In genomic region chr7:128758553-128758952, GRCh38 we compare ENCODE assay signal across 22 cellular contexts. TPM values are rescaled to one million over a fixed set of nuclear protein-coding genes. Genes with fewer than 3 reads are reported as not detected.
"Had no signal": no experiment of that assay in that cellular context is flagged by ENCODE, and none has a peak within 500 bp of the region (broad histone marks: within the 10 kb centered on the region; RNA-seq: fewer than 3 reads in every experiment).

No MANE protein-coding gene starts in this region.

- H3K4me3 Mint-ChIP-seq: naive thymus-derived CD8-positive, alpha-beta T cell; stimulated activated naive B cell treated with anti-CD40 and anti-IgM and Interleukin-4, amounts not matched to agents 10 μg/mL and 1 μg/mL and 100 μg/mL, for 72 hours; stimulated activated naive CD8-positive, alpha-beta T cell treated with anti-CD3 and anti-CD28 coated beads, Interleukin-15, amount 100 ng/mL, for 72 hours; type B pancreatic cell had no signal

- H3K9me3 Mint-ChIP-seq: naive thymus-derived CD8-positive, alpha-beta T cell; stimulated activated naive B cell treated with anti-CD40 and anti-IgM and Interleukin-4, amounts not matched to agents 10 μg/mL and 1 μg/mL and 100 μg/mL, for 72 hours; stimulated activated naive CD8-positive, alpha-beta T cell treated with anti-CD3 and anti-CD28 coated beads, Interleukin-15, amount 100 ng/mL, for 72 hours; type B pancreatic cell had no signal

- H3K27me3 ChIP-seq: colonic mucosa, heart left ventricle, neutrophil had no signal

- H3K27ac Mint-ChIP-seq: stimulated activated naive B cell treated with anti-CD40 and anti-IgM and Interleukin-4, amounts not matched to agents 10 μg/mL and 1 μg/mL and 100 μg/mL, for 72 hours; stimulated activated naive CD8-positive, alpha-beta T cell treated with anti-CD3 and anti-CD28 coated beads, Interleukin-15, amount 100 ng/mL, for 72 hours; type B pancreatic cell had no signal

- H3K27me3 Mint-ChIP-seq: naive thymus-derived CD8-positive, alpha-beta T cell; stimulated activated naive B cell treated with anti-CD40 and anti-IgM and Interleukin-4, amounts not matched to agents 10 μg/mL and 1 μg/mL and 100 μg/mL, for 72 hours; stimulated activated naive CD8-positive, alpha-beta T cell treated with anti-CD3 and anti-CD28 coated beads, Interleukin-15, amount 100 ng/mL, for 72 hours; type B pancreatic cell had no signal

- H3K4me1 ChIP-seq: colonic mucosa had no signal

- ATAC-seq: heart left ventricle; mucosa of descending colon; naive thymus-derived CD8-positive, alpha-beta T cell; right cardiac atrium had no signal

- H3K4me3 ChIP-seq: colonic mucosa, heart left ventricle, mucosa of descending colon had no signal

- H3K36me3 ChIP-seq: colonic mucosa had no signal

- H3K9me3 ChIP-seq: colonic mucosa, heart left ventricle, mucosa of descending colon, neutrophil had no signal

- H3K27ac ChIP-seq: colonic mucosa, neutrophil had no signal

- DNase-seq: colonic mucosa; dermis blood vessel endothelial cell; foreskin melanocyte; heart left ventricle; hypothalamus; kidney glomerular epithelial cell; mammary epithelial cell; mucosa of descending colon; naive thymus-derived CD8-positive, alpha-beta T cell; posterior cingulate gyrus; right cardiac atrium; stimulated activated CD4-positive, alpha-beta T cell treated with anti-CD3 and anti-CD28 coated beads, Interleukin-15, amount 100 ng/mL, for 24 hours; stimulated activated CD4-positive, alpha-beta T cell treated with anti-CD3 and anti-CD28 coated beads, Interleukin-1b, Interleukin-23, amount 100 ng/mL, for 48 hours; stimulated activated CD4-positive, alpha-beta T cell treated with anti-CD3 and anti-CD28 coated beads, Interleukin-4, amount 100 ng/mL, for 24 hours; stimulated activated naive B cell treated with anti-CD40 and anti-IgM and Interleukin-4, amounts not matched to agents 10 μg/mL and 1 μg/mL and 100 μg/mL, for 72 hours; stimulated activated naive CD8-positive, alpha-beta T cell treated with anti-CD3 and anti-CD28 coated beads, Interleukin-15, amount 100 ng/mL, for 72 hours had no signal

RNA-seq across cellular contexts. Expression of gene OPN1SW, which starts 17.0 kb away (rescaled TPM):
- total RNA-seq: colonic mucosa; dermis blood vessel endothelial cell; epithelial cell of proximal tubule; glomerular endothelial cell; heart left ventricle; lower leg skin; mammary epithelial cell; mucosa of descending colon; naive thymus-derived CD8-positive, alpha-beta T cell; osteoblast; right cardiac atrium had no signal
- polyA plus RNA-seq: heart left ventricle, mammary epithelial cell, right cardiac atrium had no signal
